Comparison of ENCODE assay signal across 12 cellular contexts in genomic region chr3:18825586-18826157, GRCh38.
"Had no signal": no experiment of that assay in that cellular context is flagged by ENCODE, and none has a peak within 500 bp of the region (broad histone marks: within the 10 kb centered on the region; RNA-seq: fewer than 3 reads in every experiment).

No MANE protein-coding gene starts in this region.

- DNase-seq: activated CD4-positive, alpha-beta memory T cell treated with anti-CD3 and anti-CD28 coated beads, Interleukin-2, amount 10 ng/mL, durations not matched to agents 7 days and 5 days; activated CD4-positive, CD25-positive, alpha-beta regulatory T cell treated with anti-CD3 and anti-CD28 coated beads, Interleukin-2, amount 50 U/mL, for 72 hours; activated naive CD4-positive, alpha-beta T cell treated with anti-CD3 and anti-CD28 coated beads for 36 hours; amygdala; body of pancreas; caudate nucleus; heart right ventricle; pancreas; stimulated activated CD4-positive, alpha-beta T cell treated with anti-CD3 and anti-CD28 coated beads, Interleukin-12 subunit alpha, Interleukin-12 subunit beta, amount 100 ng/mL, for 4 hours; stimulated activated CD4-positive, alpha-beta T cell treated with anti-CD3 and anti-CD28 coated beads, Interleukin-2, amount 100 ng/mL, for 24 hours; thyroid gland had no signal

- H3K27ac Mint-ChIP-seq: activated CD4-positive, alpha-beta memory T cell treated with anti-CD3 and anti-CD28 coated beads, Interleukin-2, amount 10 ng/mL, durations not matched to agents 7 days and 5 days; activated naive CD4-positive, alpha-beta T cell treated with anti-CD3 and anti-CD28 coated beads for 36 hours had no signal

- H3K4me3 Mint-ChIP-seq: activated CD4-positive, alpha-beta memory T cell treated with anti-CD3 and anti-CD28 coated beads, Interleukin-2, amount 10 ng/mL, durations not matched to agents 7 days and 5 days; activated naive CD4-positive, alpha-beta T cell treated with anti-CD3 and anti-CD28 coated beads for 36 hours had no signal

- ATAC-seq: body of pancreas, gastroesophageal sphincter, heart right ventricle, pancreas had no signal

- H3K9me3 Mint-ChIP-seq: activated CD4-positive, alpha-beta memory T cell treated with anti-CD3 and anti-CD28 coated beads, Interleukin-2, amount 10 ng/mL, durations not matched to agents 7 days and 5 days; activated naive CD4-positive, alpha-beta T cell treated with anti-CD3 and anti-CD28 coated beads for 36 hours had no signal

- H3K27me3 Mint-ChIP-seq: activated CD4-positive, alpha-beta memory T cell treated with anti-CD3 and anti-CD28 coated beads, Interleukin-2, amount 10 ng/mL, durations not matched to agents 7 days and 5 days had no signal
